ENCODE assay signal across 18 cellular contexts in the genomic region with DNA sequence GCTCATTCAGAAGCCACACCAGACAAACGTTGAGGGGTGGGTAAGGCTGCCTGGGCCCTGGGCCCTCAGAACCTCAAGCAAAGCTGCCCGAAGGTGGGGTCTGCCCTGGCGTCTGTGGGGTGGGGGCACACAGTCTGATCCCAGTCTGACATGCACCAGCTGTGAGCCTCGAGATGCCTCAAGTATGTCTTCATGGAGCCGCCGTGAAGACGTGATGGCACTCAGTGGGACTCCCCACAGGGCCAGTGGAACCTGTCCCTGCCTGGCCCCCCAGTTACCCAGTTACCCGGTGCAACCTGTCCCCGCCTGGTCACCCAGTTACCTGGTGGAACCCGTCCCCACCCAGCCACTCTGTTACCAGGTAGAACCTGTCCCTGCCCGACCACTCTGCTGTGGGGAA.
DNase-seq lines count a peak whose midpoint lies in the region; FAIRE-seq and TF ChIP-seq lines count a peak whose summit lies in the region.
"Had no signal": no experiment of that assay in that cellular context is flagged by ENCODE, and none has a peak within 500 bp of the region (broad histone marks: within the 10 kb centered on the region; RNA-seq: fewer than 3 reads in every experiment).

No MANE protein-coding gene starts in this region.

- WGBS in spleen, 5 donors, result 84 to 93% (median 89%) methylated on average over 10 to 11 of the region's 11 CpGs

- peak overlapping the region; percentile 60 for H3K4me2 ChIP-seq in BLaER1
- peak overlapping the region in 10 of 11 experiments; percentile 17 to 79 (median 68); a peak in 19 of 22 replicates for H3K4me2 ChIP-seq in BLaER1 treated with 17β-estradiol and CSF1 and Interleukin-3, amounts not matched to agents 10 nM and 100 nM

- no peaks in the 10 kb centered on the region for H3K27me3 ChIP-seq in BLaER1
- peaks cover 0 to 17% (median 0%) of the 10 kb centered on the region in 11 experiments; a peak in 3 of 22 replicates for H3K27me3 ChIP-seq in BLaER1 treated with 17β-estradiol and CSF1 and Interleukin-3, amounts not matched to agents 10 nM and 100 nM
- H3K27me3 ChIP-seq in spleen (replicated peaks in 1 of 7), result peaks cover 0 to 6% (median 0%) of the 10 kb centered on the region in 7 donors
- H3K27me3 ChIP-seq: BE2C had no signal

- no peak for TF ChIP-seq CTCF in kidney (IDR thresholded peaks at IDR 0.05; ENCODE audit: borderline replicate concordance, extremely low read depth, insufficient read depth)
- TF ChIP-seq CTCF in spleen (IDR thresholded peaks at IDR 0.05 in 8 of 11, conservative IDR thresholded peaks at IDR 0.05 in 3 of 11), result no peak

- H3K4me1 ChIP-seq in BLaER1 (peaks cover 46% of the 10 kb centered on the region), kidney (ENCODE audit: control insufficient read depth in 1 of 2, insufficient read depth in 1 of 2, low read depth in 1 of 2, low read length in 2 of 2) (no peaks in the 10 kb centered on the region), spleen (no peaks in the 10 kb centered on the region)
- peaks cover 24 to 39% (median 37%) of the 10 kb centered on the region in 10 experiments for H3K4me1 ChIP-seq in BLaER1 treated with 17β-estradiol and CSF1 and Interleukin-3, amounts not matched to agents 10 nM and 100 nM
- H3K4me1 ChIP-seq: BE2C had no signal

- H3K36me3 ChIP-seq in BLaER1 (no peaks in the 10 kb centered on the region), kidney (ENCODE audit: control insufficient read depth in 1 of 2, insufficient read depth in 2 of 2, low read length in 2 of 2) (no peaks in the 10 kb centered on the region), spleen (no peaks in the 10 kb centered on the region)
- no peaks in the 10 kb centered on the region for H3K36me3 ChIP-seq in BLaER1 treated with 17β-estradiol and CSF1 and Interleukin-3, amounts not matched to agents 10 nM and 100 nM
- H3K36me3 ChIP-seq: BE2C had no signal

- DNase-seq in kidney, result peak; percentile 52
- DNase-seq in spleen, result peak; percentile 65
- DNase-seq in NCI-H510A treated with DMSO at 0.1 percent for 48 hours (lab: John Stamatoyannopoulos, UW), result no peak
- no peak for DNase-seq in G401 (ENCODE audit: low spot score)
- DNase-seq in stimulated activated CD8-positive, alpha-beta memory T cell treated with anti-CD3 and anti-CD28 coated beads, Interleukin-4, amount 100 ng/mL, for 48 hours, result no peak
- DNase-seq in HuH-7 (ENCODE audit: low spot score), result no peak
- DNase-seq: ACHN; BE2C; Calu3; CD4-positive, alpha-beta memory T cell; GDM1; H9; KBM-7 had no signal

- peaks cover 4% of the 10 kb centered on the region; the same call in 1 of the 2 replicates for H4K20me1 ChIP-seq in BLaER1
- peaks cover 0 to 10% (median 0%) of the 10 kb centered on the region in 11 experiments; a peak in 2 of 22 replicates for H4K20me1 ChIP-seq in BLaER1 treated with 17β-estradiol and CSF1 and Interleukin-3, amounts not matched to agents 10 nM and 100 nM

- no peak for TF ChIP-seq POLR2A in spleen (IDR thresholded peaks at IDR 0.05)

- H3K9ac ChIP-seq in BLaER1 (no peak overlapping the region), kidney (ENCODE audit: low read length in 2 of 2) (no peak overlapping the region)
- no peak overlapping the region for H3K9ac ChIP-seq in BLaER1 treated with 17β-estradiol and CSF1 and Interleukin-3, amounts not matched to agents 10 nM and 100 nM

- H3K4me3 ChIP-seq in BLaER1 (no peak overlapping the region), kidney (ENCODE audit: low read length in 2 of 2) (no peak overlapping the region), spleen (no peak overlapping the region)
- H3K4me3 ChIP-seq in BLaER1 treated with 17β-estradiol and CSF1 and Interleukin-3, amounts not matched to agents 10 nM and 100 nM, result no peak overlapping the region

- FAIRE-seq in kidney (lab: Jason Lieb, UNC), result no peak
- FAIRE-seq: A204.1, H1, HTR-8/SVneo had no signal

- no peaks in the 10 kb centered on the region for H3K9me3 ChIP-seq in BLaER1
- peaks cover 0 to 7% (median 2%) of the 10 kb centered on the region in 11 experiments; a peak in 3 of 22 replicates for H3K9me3 ChIP-seq in BLaER1 treated with 17β-estradiol and CSF1 and Interleukin-3, amounts not matched to agents 10 nM and 100 nM (replicated peaks in 1 of 11)
- H3K9me3 ChIP-seq in kidney (ENCODE audit: control insufficient read depth in 1 of 2, low read length in 2 of 2), result no peaks in the 10 kb centered on the region
- H3K9me3 ChIP-seq in spleen, result peaks cover 0 to 34% (median 23%) of the 10 kb centered on the region in 8 donors
- H3K9me3 ChIP-seq: BE2C had no signal

- intact Hi-C loops in kidney (cut with DNase I), result no loop called here
- intact Hi-C loops in spleen (cut with DNase I; ENCODE audit: low total_unique reads), result no loop called here

- in situ Hi-C loops in G401 (cut with HindIII; ENCODE audit: low sequenced_read_pairs), result no loop called here

- H3K27ac ChIP-seq in BLaER1 (no peak overlapping the region), kidney (ENCODE audit: low read depth in 2 of 2, low read length in 2 of 2) (no peak overlapping the region), spleen (no peak overlapping the region)
- no peak overlapping the region for H3K27ac ChIP-seq in BLaER1 treated with 17β-estradiol and CSF1 and Interleukin-3, amounts not matched to agents 10 nM and 100 nM

Comparison
In these comparisons a context has a peak if more than half of its experiments do, and no peak if none do; other contexts are left out.
1. DNase-seq: peak in kidney (single experiment) and spleen (single experiment); none in NCI-H510A treated with DMSO at 0.1 percent for 48 hours (single experiment), G401 (single experiment), stimulated activated CD8-positive, alpha-beta memory T cell treated with anti-CD3 and anti-CD28 coated beads, Interleukin-4, amount 100 ng/mL, for 48 hours (single experiment) and HuH-7 (single experiment).